18 cellular contexts compared by ENCODE assay signal in genomic region chr17:34177642-34178041, GRCh38.
A peak's percentile ranks its signal among the peaks of the same experiment; 100 is the strongest.
DNase-seq lines count a peak whose midpoint lies in the region; TF ChIP-seq lines count a peak whose summit lies in the region.
"Had no signal": no experiment of that assay in that cellular context is flagged by ENCODE, and none has a peak within 500 bp of the region (broad histone marks: within the 10 kb centered on the region; RNA-seq: fewer than 3 reads in every experiment).

No MANE protein-coding gene starts in this region.

- H3K4me1 ChIP-seq in smooth muscle cell (ENCODE audit: low read depth) (peaks cover 6% of the 10 kb centered on the region), Caco-2 (no peaks in the 10 kb centered on the region)
- H3K4me1 ChIP-seq: SJCRH30 had no signal

- no peak for TF ChIP-seq CTCF in smooth muscle cell (IDR thresholded peaks at IDR 0.05; ENCODE audit: borderline replicate concordance, insufficient read depth, poor library complexity, severe bottlenecking)
- no peak for TF ChIP-seq CTCF in Caco-2 (IDR thresholded peaks at IDR 0.05; ENCODE audit: insufficient read depth in 1 of 2, low read depth in 1 of 2, low read length in 1 of 2, severe bottlenecking in 1 of 2, unreplicated experiment in 1 of 2)

- CTCF ChIA-PET in Caco-2 (lab: Charles Lee), result interaction anchor here (0.7 kb wide), 1 partner anchor 184 kb away, joined by 4 read pairs; no protein-coding TSS in a partner anchor

- 0% methylated on average over 1 of the region's 1 CpG for WGBS in smooth muscle cell (ENCODE audit: low lambda C conversion rate)

- DNase-seq in Daoy (ENCODE audit: low read depth), result peak; percentile 62
- peak; percentile 56 for DNase-seq in MV-4-11 (lab: John Stamatoyannopoulos, UW)
- DNase-seq in fibroblast of peridontal ligament (ENCODE audit: extremely low read depth), result peak; percentile 9
- no peak for DNase-seq in smooth muscle cell (lab: John Stamatoyannopoulos, UW; ENCODE audit: unreplicated experiment)
- no peak for DNase-seq in NCI-H510A treated with DMSO at 0.1 percent for 48 hours (lab: John Stamatoyannopoulos, UW)
- no peak for DNase-seq in GOT3 (lab: John Stamatoyannopoulos, UW)
- no peak for DNase-seq in Caco-2
- DNase-seq: activated CD4-positive, alpha-beta memory T cell treated with anti-CD3 and anti-CD28 coated beads, Interleukin-2, amount 10 ng/mL, durations not matched to agents 7 days and 5 days; activated effector memory CD4-positive, alpha-beta T cell treated with anti-CD3 and anti-CD28 coated beads, Interleukin-2, amount 50 U/mL, for 16 hours; Calu3; effector memory CD4-positive, alpha-beta T cell; heart left ventricle; left colon; MM.1S; naive thymus-derived CD8-positive, alpha-beta T cell; SJCRH30; T1000 had no signal

- H3K27ac Mint-ChIP-seq in Caco-2 (ENCODE audit: unreplicated experiment), result no peak overlapping the region
- H3K27ac Mint-ChIP-seq: activated CD4-positive, alpha-beta memory T cell treated with anti-CD3 and anti-CD28 coated beads, Interleukin-2, amount 10 ng/mL, durations not matched to agents 7 days and 5 days; brain; naive thymus-derived CD8-positive, alpha-beta T cell had no signal

- no TSS peak for BruUV-seq in Caco-2 (replicated peaks; lab: Mats Ljungman, UMichigan)

- no peaks in the 10 kb centered on the region for H3K4me1 Mint-ChIP-seq in Caco-2 (ENCODE audit: low read depth, unreplicated experiment)
- H3K4me1 Mint-ChIP-seq: activated CD4-positive, alpha-beta memory T cell treated with anti-CD3 and anti-CD28 coated beads, Interleukin-2, amount 10 ng/mL, durations not matched to agents 7 days and 5 days had no signal

- no peaks in the 10 kb centered on the region for H3K36me3 Mint-ChIP-seq in Caco-2 (ENCODE audit: insufficient read depth, unreplicated experiment)
- H3K36me3 Mint-ChIP-seq: brain; naive thymus-derived CD8-positive, alpha-beta T cell had no signal

- H4K20me1 ChIP-seq in smooth muscle cell (ENCODE audit: low read depth), result no peaks in the 10 kb centered on the region

- H3K27me3 ChIP-seq in smooth muscle cell (ENCODE audit: low read depth), result no peaks in the 10 kb centered on the region
- H3K27me3 ChIP-seq in Caco-2 (replicated peaks; ENCODE audit: control insufficient read depth, insufficient read depth, low read length), result 0 out of 2 replicates have a peak, but pooled peaks cover 3% of the 10 kb centered on the region

- peaks cover 5% of the 10 kb centered on the region for H3F3A ChIP-seq in smooth muscle cell (ENCODE audit: low read depth)

- H3K79me2 ChIP-seq in smooth muscle cell (ENCODE audit: low read depth), result no peaks in the 10 kb centered on the region

- peak overlapping the region; percentile 63 for H3K27ac ChIP-seq in smooth muscle cell (ENCODE audit: low read depth)
- H3K27ac ChIP-seq: SJCRH30 had no signal

- H3K4me2 ChIP-seq in smooth muscle cell, result peak overlapping the region; percentile 36

- no peak overlapping the region for H2AFZ ChIP-seq in smooth muscle cell (ENCODE audit: low read depth)

- H3K9me3 ChIP-seq in smooth muscle cell (replicated peaks; ENCODE audit: low read depth), result no peaks in the 10 kb centered on the region
- H3K9me3 ChIP-seq in Caco-2, result no peaks in the 10 kb centered on the region
- H3K9me3 ChIP-seq: heart left ventricle, SJCRH30 had no signal

- H3K27me3 Mint-ChIP-seq in Caco-2 (ENCODE audit: insufficient read depth, unreplicated experiment), result peaks cover 31% of the 10 kb centered on the region

- H3K9me3 Mint-ChIP-seq in Caco-2 (ENCODE audit: unreplicated experiment), result no peaks in the 10 kb centered on the region
- H3K9me3 Mint-ChIP-seq: activated CD4-positive, alpha-beta memory T cell treated with anti-CD3 and anti-CD28 coated beads, Interleukin-2, amount 10 ng/mL, durations not matched to agents 7 days and 5 days; brain; naive thymus-derived CD8-positive, alpha-beta T cell had no signal

- POLR2A ChIA-PET in Caco-2 (lab: Charles Lee), result no interaction called here

- H3K4me3 ChIP-seq in smooth muscle cell (no peak overlapping the region), Caco-2 (ENCODE audit: low read depth, low read length) (no peak overlapping the region)
- H3K4me3 ChIP-seq: heart left ventricle, SJCRH30 had no signal

- intact Hi-C loops in Caco-2 (cut with micrococcal nuclease; ENCODE audit: unreplicated experiment), result no loop called here

- no peak overlapping the region for H3K4me3 Mint-ChIP-seq in Caco-2 (ENCODE audit: unreplicated experiment)
- H3K4me3 Mint-ChIP-seq: activated CD4-positive, alpha-beta memory T cell treated with anti-CD3 and anti-CD28 coated beads, Interleukin-2, amount 10 ng/mL, durations not matched to agents 7 days and 5 days; brain; naive thymus-derived CD8-positive, alpha-beta T cell had no signal

- H3K36me3 ChIP-seq in smooth muscle cell (ENCODE audit: low read depth) (no peaks in the 10 kb centered on the region), Caco-2 (ENCODE audit: control insufficient read depth, insufficient read depth, low read length) (no peaks in the 10 kb centered on the region)
- H3K36me3 ChIP-seq: heart left ventricle, SJCRH30 had no signal

- no peak overlapping the region for H3K9ac ChIP-seq in smooth muscle cell (ENCODE audit: low read depth)

Comparison
In these comparisons a context has a peak if more than half of its experiments do, and no peak if none do; other contexts are left out.
1. DNase-seq: peak in Daoy (single experiment), MV-4-11 (single experiment) and fibroblast of peridontal ligament (single experiment); none in smooth muscle cell (single experiment), NCI-H510A treated with DMSO at 0.1 percent for 48 hours (single experiment), GOT3 (single experiment) and Caco-2 (0 of 2).